In the genomic region with DNA sequence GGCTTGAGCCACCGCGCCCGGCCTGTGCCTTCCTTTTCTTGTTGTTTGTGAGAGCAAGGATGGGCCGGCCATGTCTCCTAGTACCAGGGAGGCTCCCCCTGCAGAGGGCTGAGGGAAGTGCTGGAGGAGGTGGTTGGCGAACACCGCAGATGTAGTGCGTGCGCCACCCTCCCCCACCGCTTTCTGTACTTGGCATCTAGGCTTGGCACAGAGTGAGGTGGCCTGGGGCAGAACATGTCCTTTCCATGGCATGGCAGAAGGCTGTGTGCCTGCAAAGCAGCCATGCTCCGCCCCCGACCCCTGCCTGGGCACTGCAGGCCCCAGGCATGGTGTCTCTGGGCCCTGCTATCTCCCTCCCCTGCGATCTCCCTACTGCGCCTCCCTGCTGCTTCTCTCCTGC, we compare ENCODE assay signal across 8 cellular contexts. TPM values are rescaled to one million over a fixed set of nuclear protein-coding genes. Genes with fewer than 3 reads are reported as not detected.
A peak's percentile ranks its signal among the peaks of the same experiment; 100 is the strongest.
DNase-seq lines count a peak whose midpoint lies in the region; ATAC-seq and TF ChIP-seq lines count a peak whose summit lies in the region.
"Had no signal": no experiment of that assay in that cellular context is flagged by ENCODE, and none has a peak within 500 bp of the region (broad histone marks: within the 10 kb centered on the region; RNA-seq: fewer than 3 reads in every experiment).

No MANE protein-coding gene starts in this region.

- no peaks in the 10 kb centered on the region for H3K9me3 ChIP-seq in neural progenitor cell (ENCODE audit: low read depth)

- H3K4me3 Mint-ChIP-seq in neural progenitor cell: no peak overlapping the region
- no peak overlapping the region for H3K4me3 Mint-ChIP-seq in immature natural killer cell
- H3K4me3 Mint-ChIP-seq: T-helper 17 cell had no signal

- H3K4me2 ChIP-seq in neural progenitor cell: no peak overlapping the region

- H3K27me3 ChIP-seq in neural progenitor cell: no peaks in the 10 kb centered on the region

- no peaks in the 10 kb centered on the region for H3F3A ChIP-seq in neural progenitor cell (ENCODE audit: low read depth)

- peak; percentile 55 for TF ChIP-seq CTCF in choroid plexus epithelial cell (conservative IDR thresholded peaks at IDR 0.05; ENCODE audit: low read depth, low read length)
- TF ChIP-seq CTCF in neural progenitor cell (IDR thresholded peaks at IDR 0.05): peak; percentile 51

- DNase-seq in GM03348 (ENCODE audit: low spot score) (peak; percentile 33), NAMALWA (ENCODE audit: low spot score) (peak; percentile 18), choroid plexus epithelial cell (ENCODE audit: low read depth) (peak; percentile 26), neural progenitor cell (ENCODE audit: low spot score) (peak; percentile 63), immature natural killer cell (no peak)
- DNase-seq in stimulated activated naive CD4-positive, alpha-beta T cell treated with Interleukin-2 at 50 U/mL for 16 hours (lab: John Stamatoyannopoulos, UW): no peak
- DNase-seq: T-helper 17 cell had no signal

- ATAC-seq in GM21619 (IDR thresholded peaks at IDR 0.05; ENCODE audit: unreplicated experiment): no peak
- ATAC-seq: T-helper 17 cell had no signal

- H3K79me2 ChIP-seq in neural progenitor cell (ENCODE audit: low read depth): peaks cover 87% of the 10 kb centered on the region

- H3K36me3 Mint-ChIP-seq in neural progenitor cell: no peaks in the 10 kb centered on the region
- H3K36me3 Mint-ChIP-seq in immature natural killer cell: no peaks in the 10 kb centered on the region

- H3K4me3 ChIP-seq in choroid plexus epithelial cell (ENCODE audit: low read depth, low read length) (no peak overlapping the region), neural progenitor cell (no peak overlapping the region)

- H3K4me1 ChIP-seq in neural progenitor cell: no peaks in the 10 kb centered on the region

- H3K27me3 Mint-ChIP-seq in neural progenitor cell (ENCODE audit: insufficient read depth, low read depth) (peaks cover 2% of the 10 kb centered on the region), immature natural killer cell (ENCODE audit: low read depth in 3 of 3) (peaks cover 4 to 7% (median 5%) of the 10 kb centered on the region in 3 donors)

- no peak overlapping the region for H3K27ac ChIP-seq in neural progenitor cell

- peaks cover 94% of the 10 kb centered on the region for H4K20me1 ChIP-seq in neural progenitor cell (ENCODE audit: low read depth)

- peak overlapping the region; percentile 33 for H3K27ac Mint-ChIP-seq in neural progenitor cell
- H3K27ac Mint-ChIP-seq in immature natural killer cell: no peak overlapping the region
- H3K27ac Mint-ChIP-seq: T-helper 17 cell had no signal

- H2AFZ ChIP-seq in neural progenitor cell (replicated peaks): no peak overlapping the region

- H3K36me3 ChIP-seq in neural progenitor cell: no peaks in the 10 kb centered on the region

- H3K9me3 Mint-ChIP-seq in neural progenitor cell: no peaks in the 10 kb centered on the region
- no peaks in the 10 kb centered on the region for H3K9me3 Mint-ChIP-seq in immature natural killer cell

- H3K4me1 Mint-ChIP-seq in neural progenitor cell (peaks cover 24% of the 10 kb centered on the region), immature natural killer cell (no peaks in the 10 kb centered on the region)

- no peak overlapping the region for H3K9ac ChIP-seq in neural progenitor cell

RNA-seq across cellular contexts. Expression of gene ALPL, which starts 30.7 kb away (rescaled TPM):
- 51.3 and 114 TPM in 2 replicates for total RNA-seq in neural progenitor cell (ENCODE audit: low replicate concordance)
- polyA plus RNA-seq in immature natural killer cell: not detected
- total RNA-seq: T-helper 17 cell had no signal

Comparison
In these comparisons a context has a peak if more than half of its experiments do, and no peak if none do; other contexts are left out.
1. DNase-seq: peak in GM03348 (single experiment), NAMALWA (single experiment), choroid plexus epithelial cell (single experiment) and neural progenitor cell (single experiment); none in immature natural killer cell (0 of 3) and stimulated activated naive CD4-positive, alpha-beta T cell treated with Interleukin-2 at 50 U/mL for 16 hours (single experiment).